Comparison of ENCODE assay signal across 8 cellular contexts in the genomic region with DNA sequence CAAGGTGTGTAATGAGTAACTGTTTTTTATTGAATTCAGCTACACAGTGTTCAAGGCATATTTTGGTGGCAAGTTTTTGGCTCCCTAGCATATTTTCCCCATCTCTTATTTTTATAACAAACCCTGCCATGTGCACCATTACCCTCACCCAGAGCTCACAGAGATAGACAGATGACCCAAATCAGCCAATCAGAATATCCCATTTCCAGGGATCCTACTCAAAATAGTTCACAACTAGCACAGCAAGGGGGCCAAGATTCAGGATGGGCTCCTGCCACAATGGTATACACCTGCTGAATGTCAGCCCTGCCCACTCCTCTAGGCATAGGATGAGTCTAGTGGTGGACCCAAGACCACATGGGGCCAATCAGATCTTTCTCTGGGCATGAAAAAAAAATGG.
"Had no signal": no experiment of that assay in that cellular context is flagged by ENCODE, and none has a peak within 500 bp of the region (broad histone marks: within the 10 kb centered on the region; RNA-seq: fewer than 3 reads in every experiment).

No MANE protein-coding gene starts in this region.

- H2AFZ ChIP-seq: GM23338 had no signal

- DNase-seq: H9, HCEC 1CT, KG1 had no signal

- FAIRE-seq: H1, H54, HepG2 had no signal

- H3K4me3 ChIP-seq: GM23338 had no signal

- ATAC-seq: GM23338, HepG2 had no signal

- H3K4me2 ChIP-seq: GM23338 had no signal

- H3K27ac ChIP-seq: HL-60 had no signal
